19 cellular contexts compared by ENCODE assay signal in the genomic region with DNA sequence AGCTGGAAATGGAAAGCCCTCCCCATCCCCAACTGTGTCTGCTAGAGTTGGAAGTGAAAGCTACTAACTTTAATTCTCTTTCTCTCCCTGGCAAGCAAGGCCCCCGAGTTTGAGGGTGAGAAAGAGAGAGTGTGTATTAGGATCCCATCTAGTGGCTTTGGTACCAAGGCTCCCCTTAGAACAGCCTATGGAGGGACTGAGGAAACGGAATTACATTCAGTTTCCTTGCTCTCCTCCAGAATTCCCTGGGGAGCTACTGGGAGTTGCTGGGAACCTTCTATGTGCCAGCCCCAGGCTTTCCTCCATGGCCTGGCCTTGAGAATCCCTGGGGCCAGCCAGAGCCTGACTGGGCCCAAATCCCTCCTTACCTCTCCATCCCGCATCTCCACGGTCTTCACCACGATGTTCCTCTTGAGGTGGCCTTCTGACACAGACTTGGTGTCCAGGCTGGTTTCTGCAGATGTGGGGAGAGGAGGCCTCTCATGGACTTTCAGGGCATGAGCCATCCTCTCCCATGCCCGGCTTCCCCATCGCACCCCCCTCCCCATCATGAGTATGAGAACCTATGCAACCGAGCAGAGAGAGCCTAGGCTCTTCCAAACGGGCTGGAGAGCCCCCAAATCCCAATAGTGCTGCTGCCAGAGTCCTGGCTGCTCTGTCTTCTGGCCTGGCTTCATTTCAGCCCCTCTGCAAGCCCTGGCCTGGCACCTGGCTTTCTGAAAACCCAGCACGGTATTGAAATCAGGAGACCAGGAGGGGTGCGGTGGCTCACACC. TPM values are rescaled to one million over a fixed set of nuclear protein-coding genes. Genes with fewer than 3 reads are reported as not detected.
DNase-seq lines count a peak whose midpoint lies in the region; ATAC-seq, FAIRE-seq and TF ChIP-seq lines count a peak whose summit lies in the region.
"Had no signal": no experiment of that assay in that cellular context is flagged by ENCODE, and none has a peak within 500 bp of the region (broad histone marks: within the 10 kb centered on the region; RNA-seq: fewer than 3 reads in every experiment).

No MANE protein-coding gene starts in this region.

- peak overlapping the region; percentile 87 for H2AFZ ChIP-seq in K562 (ENCODE audit: low read depth, low read length)
- H2AFZ ChIP-seq: GM23338 had no signal

- H3K9me3 ChIP-seq in K562 (replicated peaks; ENCODE audit: control insufficient read depth, insufficient read depth, low read depth, low read length) (no peaks in the 10 kb centered on the region), suprapubic skin (no peaks in the 10 kb centered on the region), breast epithelium (no peaks in the 10 kb centered on the region)
- H3K9me3 ChIP-seq: SK-N-SH had no signal

- H3K27me3 ChIP-seq in K562 (ENCODE audit: control insufficient read depth in 2 of 2, insufficient read depth in 2 of 2, low read length in 2 of 2) (no peaks in the 10 kb centered on the region), suprapubic skin (peaks cover 17% of the 10 kb centered on the region), breast epithelium (no peaks in the 10 kb centered on the region)

- H3K4me3 ChIP-seq in AG10803 (ENCODE audit: low read length): no peak overlapping the region
- no peak overlapping the region for H3K4me3 ChIP-seq in K562
- no peak overlapping the region for H3K4me3 ChIP-seq in suprapubic skin
- no peak overlapping the region for H3K4me3 ChIP-seq in breast epithelium
- H3K4me3 ChIP-seq: GM23338 had no signal

- in situ Hi-C loops in K562 (cut with MboI): no loop called here

- H3K27ac ChIP-seq in K562 (ENCODE audit: extremely low read depth, low read depth, low read length) (peak overlapping the region; percentile 65; the same call in 2 of the 3 replicates), suprapubic skin (no peak overlapping the region), breast epithelium (no peak overlapping the region)
- H3K27ac ChIP-seq: C4-2B had no signal

- no peaks in the 10 kb centered on the region for H4K20me1 ChIP-seq in K562 (replicated peaks; ENCODE audit: control insufficient read depth, insufficient read depth, low read length)

- TF ChIP-seq POLR2A in K562 (conservative IDR thresholded peaks at IDR 0.05): no peak
- TF ChIP-seq POLR2A in suprapubic skin (IDR thresholded peaks at IDR 0.05): no peak
- TF ChIP-seq POLR2A in breast epithelium (IDR thresholded peaks at IDR 0.05): no peak

- H3K36me3 ChIP-seq in K562 (ENCODE audit: control insufficient read depth, insufficient read depth, low read length): no peaks in the 10 kb centered on the region
- no peaks in the 10 kb centered on the region for H3K36me3 ChIP-seq in suprapubic skin
- H3K36me3 ChIP-seq in breast epithelium: no peaks in the 10 kb centered on the region

- no peak for TF ChIP-seq RAD21 in K562 (CRISPR knock-in tag; conservative IDR thresholded peaks at IDR 0.05 in 1 of 2, IDR thresholded peaks at IDR 0.05 in 1 of 2)

- peak overlapping the region; percentile 41 for H3K27ac Mint-ChIP-seq in osteocyte (ENCODE audit: unreplicated experiment)
- H3K27ac Mint-ChIP-seq: GM23338 had no signal

- H3K9me3 Mint-ChIP-seq in osteocyte (ENCODE audit: unreplicated experiment): no peaks in the 10 kb centered on the region
- H3K9me3 Mint-ChIP-seq: GM23338 had no signal

- TF ChIP-seq CTCF in AG10803 (conservative IDR thresholded peaks at IDR 0.05; ENCODE audit: low read length) (no peak), K562 (IDR thresholded peaks at IDR 0.05 in 2 of 3, conservative IDR thresholded peaks at IDR 0.05 in 1 of 3; ENCODE audit: insufficient read depth in 2 of 3, low read depth in 1 of 3, low read length in 3 of 3) (no peak), osteocyte (IDR thresholded peaks at IDR 0.05) (no peak), suprapubic skin (IDR thresholded peaks at IDR 0.05) (no peak), breast epithelium (IDR thresholded peaks at IDR 0.05) (no peak)

- H3K9ac ChIP-seq in K562 (ENCODE audit: insufficient read depth in 1 of 2, low read depth in 2 of 2, low read length in 2 of 2): peak overlapping the region; percentile 40 to 59; a peak in 3 of 4 replicates
- H3K9ac ChIP-seq: SK-N-SH had no signal

- ATAC-seq in K562 (no peak), HG03521 (IDR thresholded peaks at IDR 0.05; ENCODE audit: unreplicated experiment) (no peak)
- ATAC-seq: GM23338 had no signal

- H3K4me1 ChIP-seq in K562 (replicated peaks in 1 of 2; ENCODE audit: control insufficient read depth in 2 of 2, insufficient read depth in 2 of 2, low read length in 2 of 2) (peaks cover 36 to 42% of the 10 kb centered on the region in 2 experiments), suprapubic skin (peaks cover 12% of the 10 kb centered on the region), breast epithelium (no peaks in the 10 kb centered on the region)

- peak overlapping the region; percentile 71 for H3K4me2 ChIP-seq in K562 (ENCODE audit: insufficient read depth, low read length)
- H3K4me2 ChIP-seq: GM23338, SK-N-SH had no signal

- 68% methylated on average over 11 of the region's 11 CpGs for WGBS in K562 (ENCODE audit: insufficient coverage, low coverage, missing lambda C conversion rate)
- WGBS in suprapubic skin: 88% methylated on average over 10 of the region's 11 CpGs

- POLR2A ChIA-PET in K562 (lab: Yijun Ruan, JAX): interaction anchor here (0.9 to 1.3 kb wide), 4 partner anchors 9 to 243 kb away, joined by 3 to 7 read pairs (median 5); a partner anchor contains a TSS

- intact Hi-C loops in K562 (cut with micrococcal nuclease): no loop called here
- intact Hi-C loops in breast epithelium (cut with DNase I; ENCODE audit: low total_unique reads): no loop called here

- peak; percentile 28 for FAIRE-seq in HTR-8/SVneo (lab: Jason Lieb, UNC)
- no peak for FAIRE-seq in K562 (lab: Jason Lieb, UNC)
- FAIRE-seq: G401.6, RCC 7860 had no signal

- CTCF ChIA-PET in K562 (lab: Yijun Ruan, JAX; ENCODE audit: low intra/inter-chr PET ratio): no interaction called here

- no peaks in the 10 kb centered on the region for H3K27me3 Mint-ChIP-seq in osteocyte (ENCODE audit: unreplicated experiment)

- BruUV-seq in K562 (replicated peaks; lab: Mats Ljungman, UMichigan): no TSS peak

- no peaks in the 10 kb centered on the region for H3K36me3 Mint-ChIP-seq in osteocyte (ENCODE audit: unreplicated experiment)

- H3K79me2 ChIP-seq in K562 (ENCODE audit: control insufficient read depth, insufficient read depth, low read length): no peaks in the 10 kb centered on the region

- DNase-seq in AG10803 (ENCODE audit: low read depth) (peak; percentile 11), HTR-8/SVneo (ENCODE audit: insufficient read length, low spot score) (no peak), K562 (ENCODE audit: extremely low read depth in 1 of 4, low spot score in 3 of 4) (no peak), osteocyte (ENCODE audit: extremely low spot score, unreplicated experiment) (no peak), suprapubic skin (ENCODE audit: low spot score in 2 of 2) (no peak), breast epithelium (ENCODE audit: low spot score in 2 of 2) (no peak)
- DNase-seq: DMS79 treated with DMSO at 0.1 percent for 48 hours; NCI-H1417; NCI-H187; NK-92 treated with Interleukin-12 subunit alpha and Interleukin-12 subunit beta, amount 100 ng/mL, for 24 hours; SHP77; SK-N-SH had no signal

- H3K4me3 Mint-ChIP-seq in osteocyte (ENCODE audit: unreplicated experiment): no peak overlapping the region
- H3K4me3 Mint-ChIP-seq: GM23338 had no signal

- TF ChIP-seq EP300 in K562 (IDR thresholded peaks at IDR 0.05; ENCODE audit: low read length) (no peak), suprapubic skin (IDR thresholded peaks at IDR 0.05) (no peak)

- peaks cover 46% of the 10 kb centered on the region for H3K4me1 Mint-ChIP-seq in osteocyte (ENCODE audit: unreplicated experiment)

- peaks cover 7% of the 10 kb centered on the region for H3K9me1 ChIP-seq in K562 (ENCODE audit: control insufficient read depth, insufficient read depth, low read length)

RNA-seq across cellular contexts. Expression of a gene that starts 7.4 kb away (rescaled TPM):
- 1.1 and 2.2 TPM in 2 replicates for total RNA-seq in K562 (2011; cell fraction: chromatin; rRNA removed; ENCODE audit: low replicate concordance)
- total RNA-seq in K562 (2011; cell fraction: nucleolus; rRNA removed): 0.53 and 1.0 TPM in 2 replicates
- 0.95 and 1.5 TPM in 2 replicates for total RNA-seq in K562 (2011; cell fraction: nucleoplasm; rRNA removed)
- total RNA-seq in K562 (2014; rRNA removed): 0.36 and 2.1 TPM in 2 replicates
- 0.26 and 0.65 TPM in 2 replicates for total RNA-seq in K562 (2014; rRNA removed; fragmentation: Illumina TruSeq; extraction: Trizol)
- 0.07 and 0.45 TPM in 2 replicates for total RNA-seq in K562 (2015; rRNA removed; fragmentation: Illumina TruSeq; extraction: Trizol)
- total RNA-seq in K562 (2021): 0.25 and 1.4 TPM in 2 replicates
- polyA plus RNA-seq in K562 (2011; rRNA removed): 0.54 and 0.61 TPM in 2 replicates
- 0.55 and 0.64 TPM in 2 replicates for polyA plus RNA-seq in K562 (2011; cell fraction: cytosol; rRNA removed)
- 0.91 and 1.0 TPM in 2 replicates for polyA plus RNA-seq in K562 (2011; cell fraction: nucleus; rRNA removed)
- 0.85 and 3.1 TPM in 2 replicates for polyA plus RNA-seq in K562 (2012)
- 0.58 and 0.96 TPM in 2 replicates for polyA plus RNA-seq in K562 (2014; fragmentation: Illumina TruSeq; extraction: Trizol)
- polyA plus RNA-seq in K562 (2014; fragmentation: Nextera tagmentation; extraction: Ambion mirVana): under 1 TPM in 1 of 2 experiments, not detected in 1; 0.11 TPM
- polyA plus RNA-seq in K562 (2014; rRNA removed): 0.35 and 0.90 TPM in 2 replicates
- 0.03 and 0.56 TPM in 2 replicates for polyA minus RNA-seq in K562 (2011; rRNA and poly(A)+ RNA removed)
- polyA minus RNA-seq in K562 (2011; cell fraction: cytosol; rRNA and poly(A)+ RNA removed): not detected in 2 replicates
- 0.22 and 0.27 TPM in 2 replicates for polyA minus RNA-seq in K562 (2011; cell fraction: nucleus; rRNA and poly(A)+ RNA removed)
- total RNA-seq in osteocyte: not detected in 2 replicates
- total RNA-seq in suprapubic skin: 1 to 10 TPM in 1 of 4 donors, under 1 TPM in 1, not detected in 2; 0.72 to 5.9 TPM
- total RNA-seq in breast epithelium: 10 to 100 TPM in 2 of 3 donors, 1 to 10 TPM in 1; 4.2 to 37.0 (median 11.8) TPM
- total RNA-seq: A673, M059J had no signal

RNA-seq across cellular contexts. Expression of a gene that starts 8.6 kb away (rescaled TPM):
- total RNA-seq in K562 (2011; cell fraction: chromatin; rRNA removed; ENCODE audit: low replicate concordance): 580 and 635 TPM in 2 replicates
- 198 and 214 TPM in 2 replicates for total RNA-seq in K562 (2011; cell fraction: nucleolus; rRNA removed)
- total RNA-seq in K562 (2011; cell fraction: nucleoplasm; rRNA removed): 312 and 334 TPM in 2 replicates
- 191 and 208 TPM in 2 replicates for total RNA-seq in K562 (2014; rRNA removed)
- 233 and 253 TPM in 2 replicates for total RNA-seq in K562 (2014; rRNA removed; fragmentation: Illumina TruSeq; extraction: Trizol)
- total RNA-seq in K562 (2015; rRNA removed; fragmentation: Illumina TruSeq; extraction: Trizol): 205 and 218 TPM in 2 replicates
- total RNA-seq in K562 (2021): 234 and 245 TPM in 2 replicates
- 287 and 362 TPM in 2 replicates for polyA plus RNA-seq in K562 (2011; rRNA removed)
- polyA plus RNA-seq in K562 (2011; cell fraction: cytosol; rRNA removed): 202 and 205 TPM in 2 replicates
- polyA plus RNA-seq in K562 (2011; cell fraction: nucleus; rRNA removed): 245 and 269 TPM in 2 replicates
- 126 and 176 TPM in 2 replicates for polyA plus RNA-seq in K562 (2012)
- polyA plus RNA-seq in K562 (2014; fragmentation: Illumina TruSeq; extraction: Trizol): 222 and 225 TPM in 2 replicates
- 100 to 1,000 TPM in 1 of 2 experiments, 10 to 100 TPM in 1; 65.8 to 116 TPM for polyA plus RNA-seq in K562 (2014; fragmentation: Nextera tagmentation; extraction: Ambion mirVana)
- 125 and 138 TPM in 2 replicates for polyA plus RNA-seq in K562 (2014; rRNA removed)
- 919 and 1,083 TPM in 2 replicates for polyA minus RNA-seq in K562 (2011; rRNA and poly(A)+ RNA removed)
- polyA minus RNA-seq in K562 (2011; cell fraction: cytosol; rRNA and poly(A)+ RNA removed): 160 and 168 TPM in 2 replicates
- polyA minus RNA-seq in K562 (2011; cell fraction: nucleus; rRNA and poly(A)+ RNA removed): 120 and 201 TPM in 2 replicates
- total RNA-seq in osteocyte: 95.6 and 102 TPM in 2 replicates
- 100 to 1,000 TPM in 2 of 4 donors, 10 to 100 TPM in 2; 46.6 to 114 (median 94.7) TPM for total RNA-seq in suprapubic skin
- total RNA-seq in breast epithelium: 10 to 100 TPM; 58.1 to 71.4 (median 60.0) TPM

RNA-seq across cellular contexts. Expression of a gene that starts 39.7 kb away (rescaled TPM):
- total RNA-seq in K562 (2011; cell fraction: chromatin; rRNA removed; ENCODE audit: low replicate concordance): 142 and 262 TPM in 2 replicates
- 144 and 163 TPM in 2 replicates for total RNA-seq in K562 (2011; cell fraction: nucleolus; rRNA removed)
- 146 and 190 TPM in 2 replicates for total RNA-seq in K562 (2011; cell fraction: nucleoplasm; rRNA removed)
- total RNA-seq in K562 (2014; rRNA removed) (12.2 and 13.5 TPM in 2 replicates), K562 (2014; rRNA removed; fragmentation: Illumina TruSeq; extraction: Trizol) (5.6 and 8.4 TPM in 2 replicates), K562 (2015; rRNA removed; fragmentation: Illumina TruSeq; extraction: Trizol) (13.2 and 13.7 TPM in 2 replicates), K562 (2021) (39.5 and 42.8 TPM in 2 replicates), osteocyte (5.6 and 6.9 TPM in 2 replicates), suprapubic skin (1 to 10 TPM; 2.0 to 4.0 (median 2.8) TPM), breast epithelium (under 1 TPM in 2 of 3 donors, not detected in 1; 0.15 to 0.64 TPM)
- polyA plus RNA-seq in K562 (2011; rRNA removed) (19.6 and 45.5 TPM in 2 replicates), K562 (2014; fragmentation: Illumina TruSeq; extraction: Trizol) (23.2 and 28.8 TPM in 2 replicates), K562 (2014; fragmentation: Nextera tagmentation; extraction: Ambion mirVana) (1 to 10 TPM; 2.0 to 3.0 TPM), K562 (2014; rRNA removed) (32.2 and 42.7 TPM in 2 replicates)
- 23.9 TPM in 2 replicates for polyA plus RNA-seq in K562 (2011; cell fraction: cytosol; rRNA removed)
- polyA plus RNA-seq in K562 (2011; cell fraction: nucleus; rRNA removed): 91.3 and 126 TPM in 2 replicates
- polyA plus RNA-seq in K562 (2012): 15.1 and 19.2 TPM in 2 replicates
- polyA minus RNA-seq in K562 (2011; rRNA and poly(A)+ RNA removed): 16.5 and 16.9 TPM in 2 replicates
- 15.9 and 24.5 TPM in 2 replicates for polyA minus RNA-seq in K562 (2011; cell fraction: cytosol; rRNA and poly(A)+ RNA removed)
- polyA minus RNA-seq in K562 (2011; cell fraction: nucleus; rRNA and poly(A)+ RNA removed): 31.2 and 36.0 TPM in 2 replicates
